In genomic region chr9:6955251-6955921, GRCh38 we compare ENCODE assay signal across 1 cellular context.
TF ChIP-seq lines count a peak whose summit lies in the region.

No MANE protein-coding gene starts in this region.

TF ChIP-seq in GM12878, 131 proteins besides CTCF, POLR2A, EP300 and RAD21 (continued from another document):
- no peak for TF ChIP-seq ZNF592 (IDR thresholded peaks at IDR 0.05)
- no peak for TF ChIP-seq MYC (IDR thresholded peaks at IDR 0.05; ENCODE audit: insufficient read depth, insufficient read length, insufficient replicate concordance, low read length, severe bottlenecking)
- TF ChIP-seq SRF (IDR thresholded peaks at IDR 0.05; ENCODE audit: low read depth in 2 of 2, low read length in 2 of 2), result no peak
- peak; percentile 69; the same call in 1 of the 2 replicates for TF ChIP-seq TCF7 (IDR thresholded peaks at IDR 0.05; ENCODE audit: borderline replicate concordance)
- TF ChIP-seq EZH2 (IDR thresholded peaks at IDR 0.05; ENCODE audit: borderline replicate concordance, control insufficient read depth, low read depth, low read length), result no peak
- TF ChIP-seq CREB1 (IDR thresholded peaks at IDR 0.05; ENCODE audit: low read depth), result 0 out of 2 replicates have a peak, but pooled peaks have one; percentile 13
- TF ChIP-seq PAX5 (IDR thresholded peaks at IDR 0.05; ENCODE audit: borderline replicate concordance, low read depth, low read length), result peak; percentile 92; the same call in 1 of the 2 replicates
- no peak for TF ChIP-seq RBBP5 (conservative IDR thresholded peaks at IDR 0.05)
- no peak for TF ChIP-seq ZNF207 (IDR thresholded peaks at IDR 0.05; ENCODE audit: borderline replicate concordance)
- no peak for TF ChIP-seq REST (IDR thresholded peaks at IDR 0.05; ENCODE audit: low read depth, low read length)
- TF ChIP-seq BMI1 (IDR thresholded peaks at IDR 0.05; ENCODE audit: borderline replicate concordance), result no peak
- no peak for TF ChIP-seq BHLHE40 (IDR thresholded peaks at IDR 0.05; ENCODE audit: borderline replicate concordance in 1 of 2, low read depth in 2 of 2, low read length in 1 of 2)
- 0 out of 2 replicates have a peak, but pooled peaks have one; percentile 8 for TF ChIP-seq RUNX3 (IDR thresholded peaks at IDR 0.05; ENCODE audit: low read length)
- no peak for TF ChIP-seq SMARCA5 (IDR thresholded peaks at IDR 0.05)
